ENCODE assay signal across 16 cellular contexts in genomic region chr1:77756052-77756754, GRCh38. TPM values are rescaled to one million over a fixed set of nuclear protein-coding genes. Genes with fewer than 3 reads are reported as not detected.
DNase-seq lines count a peak whose midpoint lies in the region; ATAC-seq and TF ChIP-seq lines count a peak whose summit lies in the region.
"Had no signal": no experiment of that assay in that cellular context is flagged by ENCODE, and none has a peak within 500 bp of the region (broad histone marks: within the 10 kb centered on the region; RNA-seq: fewer than 3 reads in every experiment).

No MANE protein-coding gene starts in this region.

- DNase-seq in natural killer cell (no peak), PC-3 (no peak), endodermal cell (peak; percentile 53), tibial artery (no peak), putamen (ENCODE audit: low spot score) (no peak), lower leg skin (ENCODE audit: low spot score in 2 of 2) (no peak)
- no peak for DNase-seq in natural killer cell treated with Interleukin-12 subunit alpha and Interleukin-12 subunit beta and Interleukin-15 and Interleukin-18, amount 100 ng/mL, for 72 hours (ENCODE audit: low spot score)
- DNase-seq: aorta; effector memory CD4-positive, alpha-beta T cell; foreskin melanocyte; NCI-H2081; SIG-M5; uterus had no signal

- H3K4me1 Mint-ChIP-seq in natural killer cell (peaks cover 38 to 41% of the 10 kb centered on the region in 2 donors), endodermal cell (peaks cover 21% of the 10 kb centered on the region)
- H3K4me1 Mint-ChIP-seq in natural killer cell treated with Interleukin-12 subunit alpha and Interleukin-12 subunit beta and Interleukin-15 and Interleukin-18, amount 100 ng/mL, for 72 hours (ENCODE audit: low read depth in 2 of 2) = peaks cover 27 to 32% of the 10 kb centered on the region in 2 donors

- H3K9me3 ChIP-seq in PC-3 (ENCODE audit: low read length) = no peaks in the 10 kb centered on the region
- no peaks in the 10 kb centered on the region for H3K9me3 ChIP-seq in endodermal cell (ENCODE audit: control insufficient read depth, low read length)
- no peaks in the 10 kb centered on the region for H3K9me3 ChIP-seq in tibial artery
- H3K9me3 ChIP-seq: uterus had no signal

- no peak for TF ChIP-seq POLR2A in GM18505 (IDR thresholded peaks at IDR 0.05; ENCODE audit: borderline replicate concordance, extremely low read depth, insufficient read depth, insufficient read length)
- no peak for TF ChIP-seq POLR2A in lower leg skin (IDR thresholded peaks at IDR 0.05)

- peak overlapping the region; percentile 97 for H3K27ac Mint-ChIP-seq in natural killer cell
- peak overlapping the region in 1 of 2 donors; percentile 45 for H3K27ac Mint-ChIP-seq in natural killer cell treated with Interleukin-12 subunit alpha and Interleukin-12 subunit beta and Interleukin-15 and Interleukin-18, amount 100 ng/mL, for 72 hours
- no peak overlapping the region for H3K27ac Mint-ChIP-seq in endodermal cell
- H3K27ac Mint-ChIP-seq: progenitor cell of endocrine pancreas had no signal

- no peak overlapping the region for H2AFZ ChIP-seq in PC-3 (ENCODE audit: low read length)

- no TSS peak for BruUV-seq in PC-3 (replicated peaks; lab: Mats Ljungman, UMichigan)

- peaks cover 14% of the 10 kb centered on the region for H4K20me1 ChIP-seq in PC-3 (ENCODE audit: low read length)

- H3K9me3 Mint-ChIP-seq in natural killer cell (no peaks in the 10 kb centered on the region), endodermal cell (no peaks in the 10 kb centered on the region)
- H3K9me3 Mint-ChIP-seq in natural killer cell treated with Interleukin-12 subunit alpha and Interleukin-12 subunit beta and Interleukin-15 and Interleukin-18, amount 100 ng/mL, for 72 hours = no peaks in the 10 kb centered on the region
- H3K9me3 Mint-ChIP-seq: mesothelial cell of epicardium had no signal

- no peaks in the 10 kb centered on the region for H3F3A ChIP-seq in PC-3 (ENCODE audit: low read length, unreplicated experiment)

- CTCF ChIA-PET in PC-3 (lab: Charles Lee) = interaction anchor here (0.6 kb wide), 2 partner anchors 54 to 144 kb away, joined by 3 to 10 read pairs; no protein-coding TSS in a partner anchor

- peak overlapping the region; percentile 84 for H3K4me2 ChIP-seq in PC-3 (ENCODE audit: low read length)

- no peaks in the 10 kb centered on the region for H3K36me3 ChIP-seq in PC-3 (ENCODE audit: low read depth, low read length)
- no peaks in the 10 kb centered on the region for H3K36me3 ChIP-seq in endodermal cell (ENCODE audit: control insufficient read depth, insufficient read depth, low read length)
- no peaks in the 10 kb centered on the region for H3K36me3 ChIP-seq in tibial artery
- H3K36me3 ChIP-seq: uterus had no signal

- H3K27ac ChIP-seq in PC-3 (ENCODE audit: low read length) (no peak overlapping the region), endodermal cell (ENCODE audit: low read depth, low read length) (no peak overlapping the region), tibial artery (peak overlapping the region; percentile 83 to 90)
- H3K27ac ChIP-seq: uterus had no signal

- TF ChIP-seq CTCF in natural killer cell (IDR thresholded peaks at IDR 0.05) = no peak
- TF ChIP-seq CTCF in PC-3 (conservative IDR thresholded peaks at IDR 0.05; ENCODE audit: low read depth, low read length) = no peak
- no peak for TF ChIP-seq CTCF in endodermal cell (conservative IDR thresholded peaks at IDR 0.05)
- no peak for TF ChIP-seq CTCF in tibial artery (IDR thresholded peaks at IDR 0.05)
- no peak for TF ChIP-seq CTCF in lower leg skin (IDR thresholded peaks at IDR 0.05)

- H3K4me1 ChIP-seq in PC-3 (ENCODE audit: insufficient read depth, low read length) = peaks cover 14% of the 10 kb centered on the region
- no peaks in the 10 kb centered on the region for H3K4me1 ChIP-seq in endodermal cell (ENCODE audit: control insufficient read depth, insufficient read depth, low read length)
- peaks cover 0 to 39% (median 23%) of the 10 kb centered on the region in 4 donors for H3K4me1 ChIP-seq in tibial artery
- H3K4me1 ChIP-seq: uterus had no signal

- peaks cover 83% of the 10 kb centered on the region for H3K79me2 ChIP-seq in PC-3 (ENCODE audit: low read length)

- ATAC-seq in natural killer cell (no peak), PC-3 (no peak), GM18505 (IDR thresholded peaks at IDR 0.05; ENCODE audit: unreplicated experiment) (no peak)
- no peak for ATAC-seq in natural killer cell treated with Interleukin-12 subunit alpha and Interleukin-12 subunit beta and Interleukin-15 and Interleukin-18, amount 100 ng/mL, for 72 hours

- H3K27me3 ChIP-seq in PC-3 (ENCODE audit: low read length) = no peaks in the 10 kb centered on the region
- H3K27me3 ChIP-seq in endodermal cell (ENCODE audit: control insufficient read depth, insufficient read depth, low read length, poor library complexity, severe bottlenecking) = no peaks in the 10 kb centered on the region
- H3K27me3 ChIP-seq in tibial artery = no peaks in the 10 kb centered on the region
- H3K27me3 ChIP-seq: uterus had no signal

- H3K9ac ChIP-seq in PC-3 (ENCODE audit: low read length) = no peak overlapping the region
- H3K9ac ChIP-seq in endodermal cell (ENCODE audit: extremely low read depth, low read length, poor library complexity, severe bottlenecking) = no peak overlapping the region

- POLR2A ChIA-PET in PC-3 (lab: Charles Lee; ENCODE audit: unreplicated experiment) = no interaction called here

- intact Hi-C loops in natural killer cell (cut with micrococcal nuclease) = no loop called here
- intact Hi-C loops in PC-3 (cut with micrococcal nuclease) = loop anchor here (5.0 to 10.0 kb wide), 2 partner anchors 69 to 146 kb away; no protein-coding TSS in a partner anchor
- intact Hi-C loops in tibial artery (cut with DNase I; ENCODE audit: low total_unique reads) = no loop called here
- intact Hi-C loops in lower leg skin (cut with DNase I; ENCODE audit: low total_unique reads) = no loop called here

- H3K27me3 Mint-ChIP-seq in natural killer cell (ENCODE audit: low read depth in 2 of 2) = no peaks in the 10 kb centered on the region
- H3K27me3 Mint-ChIP-seq in natural killer cell treated with Interleukin-12 subunit alpha and Interleukin-12 subunit beta and Interleukin-15 and Interleukin-18, amount 100 ng/mL, for 72 hours = no peaks in the 10 kb centered on the region
- no peaks in the 10 kb centered on the region for H3K27me3 Mint-ChIP-seq in endodermal cell (ENCODE audit: insufficient read depth)
- H3K27me3 Mint-ChIP-seq: progenitor cell of endocrine pancreas had no signal

- H3K4me3 Mint-ChIP-seq in natural killer cell (peak overlapping the region; percentile 36), endodermal cell (no peak overlapping the region)
- no peak overlapping the region for H3K4me3 Mint-ChIP-seq in natural killer cell treated with Interleukin-12 subunit alpha and Interleukin-12 subunit beta and Interleukin-15 and Interleukin-18, amount 100 ng/mL, for 72 hours
- H3K4me3 Mint-ChIP-seq: mesothelial cell of epicardium had no signal

- no peak overlapping the region for H3K4me3 ChIP-seq in PC-3 (ENCODE audit: low read length)
- no peak overlapping the region for H3K4me3 ChIP-seq in endodermal cell (ENCODE audit: low read length)
- H3K4me3 ChIP-seq in tibial artery = no peak overlapping the region
- H3K4me3 ChIP-seq in lower leg skin (ENCODE audit: low read depth, poor library complexity, severe bottlenecking) = no peak overlapping the region
- H3K4me3 ChIP-seq: uterus had no signal

- 80 to 100% methylated on average over 1 of the region's 1 CpG for WGBS in endodermal cell (ENCODE audit: insufficient coverage in 1 of 2, insufficient read length in 1 of 2), 2 experiments
- 77 to 83% methylated on average over 1 of the region's 1 CpG for WGBS in lower leg skin, 2 donors

- no peaks in the 10 kb centered on the region for H3K36me3 Mint-ChIP-seq in natural killer cell
- no peaks in the 10 kb centered on the region for H3K36me3 Mint-ChIP-seq in natural killer cell treated with Interleukin-12 subunit alpha and Interleukin-12 subunit beta and Interleukin-15 and Interleukin-18, amount 100 ng/mL, for 72 hours
- H3K36me3 Mint-ChIP-seq in endodermal cell (ENCODE audit: low read depth) = no peaks in the 10 kb centered on the region
- H3K36me3 Mint-ChIP-seq: mesothelial cell of epicardium had no signal

- H3K9me2 ChIP-seq in PC-3 (replicated peaks; ENCODE audit: low read length) = no peaks in the 10 kb centered on the region

RNA-seq across cellular contexts. Expression of gene USP33, which starts 3.4 kb away (rescaled TPM):
- total RNA-seq in natural killer cell = 100 to 1,000 TPM in 2 of 3 donors, 10 to 100 TPM in 1; 88.1 to 112 (median 101) TPM
- total RNA-seq in natural killer cell treated with Interleukin-12 subunit alpha and Interleukin-12 subunit beta and Interleukin-15 and Interleukin-18, amount 100 ng/mL, for 72 hours = 10 to 100 TPM; 54.7 to 55.0 TPM
- 42.6 and 45.2 TPM in 2 replicates for total RNA-seq in PC-3 (2014; rRNA removed)
- 10 to 100 TPM; 61.8 to 67.6 TPM for total RNA-seq in endodermal cell
- polyA plus RNA-seq in endodermal cell (2013, experiment 1 of 2) = 56.3 TPM
- 58.0 TPM for polyA plus RNA-seq in endodermal cell (2013, experiment 2 of 2)
- 10 to 100 TPM; 38.4 to 54.6 (median 40.7) TPM for total RNA-seq in lower leg skin

RNA-seq across cellular contexts. Expression of gene MIGA1, which starts 23.2 kb away (rescaled TPM):
- total RNA-seq in natural killer cell = 10 to 100 TPM; 13.6 to 16.9 (median 15.6) TPM
- total RNA-seq in natural killer cell treated with Interleukin-12 subunit alpha and Interleukin-12 subunit beta and Interleukin-15 and Interleukin-18, amount 100 ng/mL, for 72 hours = 10 to 100 TPM; 13.3 to 14.0 TPM
- 6.5 and 8.8 TPM in 2 replicates for total RNA-seq in PC-3 (2014; rRNA removed)
- total RNA-seq in endodermal cell = 1 to 10 TPM; 7.3 to 9.5 TPM
- 7.9 TPM for polyA plus RNA-seq in endodermal cell (2013, experiment 1 of 2)
- polyA plus RNA-seq in endodermal cell (2013, experiment 2 of 2) = 7.9 TPM
- 10 to 100 TPM in 1 of 4 donors, 1 to 10 TPM in 3; 7.7 to 13.6 (median 9.5) TPM for total RNA-seq in lower leg skin

Comparison
In these comparisons a context has a peak if more than half of its experiments do, and no peak if none do; other contexts are left out.
1. H3K27ac ChIP-seq: peak in tibial artery (2 of 2); none in PC-3 (single experiment) and endodermal cell (single experiment).